ENCODE assay signal across 19 cellular contexts in the genomic region with DNA sequence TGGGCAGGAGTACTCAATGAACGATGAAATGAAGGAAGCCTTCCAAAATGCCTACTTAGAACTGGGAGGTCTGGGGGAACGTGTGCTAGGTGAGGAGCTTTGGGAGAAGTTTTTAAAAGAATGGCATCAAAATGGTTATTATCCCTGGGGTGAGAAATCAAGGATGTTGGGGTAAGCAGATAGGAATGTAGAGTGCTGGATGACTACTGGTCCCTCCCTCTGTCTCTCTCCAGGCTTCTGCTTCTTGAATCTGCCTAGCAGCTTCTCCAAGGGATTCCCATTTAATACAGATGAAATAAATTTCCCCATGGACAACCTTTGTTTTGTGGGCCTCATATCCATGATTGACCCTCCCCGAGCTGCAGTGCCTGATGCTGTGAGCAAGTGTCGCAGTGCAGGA. TPM values are rescaled to one million over a fixed set of nuclear protein-coding genes. Genes with fewer than 3 reads are reported as not detected.
DNase-seq lines count a peak whose midpoint lies in the region; TF ChIP-seq lines count a peak whose summit lies in the region.
"Had no signal": no experiment of that assay in that cellular context is flagged by ENCODE, and none has a peak within 500 bp of the region (broad histone marks: within the 10 kb centered on the region; RNA-seq: fewer than 3 reads in every experiment).

No MANE protein-coding gene starts in this region.

- TF ChIP-seq CTCF in epithelial cell of esophagus (IDR thresholded peaks at IDR 0.05; ENCODE audit: insufficient read depth, low read depth, low read length, missing control alignments), result no peak
- TF ChIP-seq CTCF in osteoblast (IDR thresholded peaks at IDR 0.05; ENCODE audit: extremely low read depth, low read depth, low read length), result no peak

- H3K27me3 ChIP-seq in osteoblast (ENCODE audit: insufficient read depth, low read length), result peaks cover 16% of the 10 kb centered on the region
- H3K27me3 ChIP-seq: MG63 had no signal

- no peaks in the 10 kb centered on the region for H4K20me1 ChIP-seq in osteoblast (ENCODE audit: insufficient read depth, low read length)

- H3K4me1 ChIP-seq in osteoblast (ENCODE audit: insufficient read depth, low read length), result peaks cover 33% of the 10 kb centered on the region
- H3K4me1 ChIP-seq: BE2C, suprapubic skin had no signal

- peak overlapping the region; percentile 8 for H3K4me2 ChIP-seq in osteoblast (ENCODE audit: insufficient read depth, low read length)
- H3K4me2 ChIP-seq: smooth muscle cell had no signal

- H2AFZ ChIP-seq in osteoblast (ENCODE audit: low read length), result no peak overlapping the region

- no peaks in the 10 kb centered on the region for H3K79me2 ChIP-seq in osteoblast (ENCODE audit: insufficient read depth, low read length)

- DNase-seq in GM03348 (ENCODE audit: low spot score) (peak; percentile 86), NCI-H226 (peak; percentile 48), epithelial cell of esophagus (ENCODE audit: low read depth) (peak; percentile 60), osteoblast (ENCODE audit: insufficient read length, low spot score, missing footprints) (peak; percentile 82), putamen (ENCODE audit: low spot score) (no peak), erythroblast (lab: John Stamatoyannopoulos, UW) (no peak), NCI-H1092 treated with DMSO at 0.1 percent for 48 hours (lab: John Stamatoyannopoulos, UW) (no peak)
- no peak for DNase-seq in activated CD8-positive, alpha-beta memory T cell treated with anti-CD3 and anti-CD28 coated beads for 24 hours
- DNase-seq: activated B cell treated with CpG ODN at 0.5 μM for 24 hours; BE2C; effector CD8-positive, alpha-beta T cell; H7; lower lobe of right lung; MG63; NCI-H1694 had no signal

- no peaks in the 10 kb centered on the region for H3K36me3 ChIP-seq in osteoblast (ENCODE audit: insufficient read depth, low read length)
- H3K36me3 ChIP-seq: BE2C, lower lobe of right lung, MG63, suprapubic skin had no signal

- no peak overlapping the region for H3K27ac ChIP-seq in osteoblast (ENCODE audit: low read depth, low read length)
- H3K27ac ChIP-seq: lower lobe of right lung, suprapubic skin had no signal

- TF ChIP-seq POLR2A in erythroblast (IDR thresholded peaks at IDR 0.05; ENCODE audit: low read length), result no peak

- H3K4me3 ChIP-seq in epithelial cell of esophagus (ENCODE audit: low read length) (no peak overlapping the region), osteoblast (ENCODE audit: insufficient read depth, low read length) (no peak overlapping the region)
- H3K4me3 ChIP-seq: lower lobe of right lung, MG63, smooth muscle cell, suprapubic skin had no signal

- no peaks in the 10 kb centered on the region for H3K9me3 ChIP-seq in osteoblast (ENCODE audit: low read depth, low read length)
- H3K9me3 ChIP-seq: BE2C, lower lobe of right lung, MG63, suprapubic skin had no signal

RNA-seq across cellular contexts. Expression of a gene that starts 19.0 kb away (rescaled TPM):
- 0.29 and 0.36 TPM in 2 replicates for total RNA-seq in osteoblast
- total RNA-seq: activated B cell treated with CpG ODN at 0.5 μM for 24 hours; suprapubic skin; T-helper 1 cell treated with Interleukin-12 subunit alpha and Interleukin-12 subunit beta and Interleukin-4 antibody, amounts not matched to agents 30 ng/mL and 1 ng/mL, for 36 hours had no signal

RNA-seq across cellular contexts. Expression of a gene that starts 19.9 kb away (rescaled TPM):
- not detected in 2 replicates for total RNA-seq in osteoblast
- total RNA-seq: activated B cell treated with CpG ODN at 0.5 μM for 24 hours; smooth muscle cell; suprapubic skin; T-helper 1 cell treated with Interleukin-12 subunit alpha and Interleukin-12 subunit beta and Interleukin-4 antibody, amounts not matched to agents 30 ng/mL and 1 ng/mL, for 36 hours had no signal

RNA-seq across cellular contexts. Expression of a gene that starts 33.8 kb away (rescaled TPM):
- 200 and 217 TPM in 2 replicates for total RNA-seq in osteoblast

RNA-seq across cellular contexts. Expression of a gene that starts 55.8 kb away (rescaled TPM):
- 0.72 and 1.2 TPM in 2 replicates for total RNA-seq in osteoblast
- total RNA-seq: activated B cell treated with CpG ODN at 0.5 μM for 24 hours; activated T-helper 2 cell treated with anti-CD3 and anti-CD28 coated beads, Interferon-gamma antibody, Interleukin-2, Interleukin-4, amounts not matched to agents 10 μg/mL and 5 μg/mL and 100 μg/mL, durations not matched to agents 14 hours and 24 hours and 36 hours; smooth muscle cell; T-helper 1 cell treated with Interleukin-12 subunit alpha and Interleukin-12 subunit beta and Interleukin-4 antibody, amounts not matched to agents 30 ng/mL and 1 ng/mL, for 36 hours had no signal

Comparison
In these comparisons a context has a peak if more than half of its experiments do, and no peak if none do; other contexts are left out.
1. DNase-seq: peak in GM03348 (single experiment), NCI-H226 (single experiment), epithelial cell of esophagus (single experiment) and osteoblast (single experiment); none in activated CD8-positive, alpha-beta memory T cell treated with anti-CD3 and anti-CD28 coated beads for 24 hours (single experiment), putamen (single experiment), erythroblast (0 of 2) and NCI-H1092 treated with DMSO at 0.1 percent for 48 hours (single experiment).